Comparison of ENCODE assay signal across 8 cellular contexts in genomic region chr6:96051555-96051954, GRCh38. TPM values are rescaled to one million over a fixed set of nuclear protein-coding genes. Genes with fewer than 3 reads are reported as not detected.
"Had no signal": no experiment of that assay in that cellular context is flagged by ENCODE, and none has a peak within 500 bp of the region (broad histone marks: within the 10 kb centered on the region; RNA-seq: fewer than 3 reads in every experiment).

No MANE protein-coding gene starts in this region.

- ATAC-seq: GM12878 had no signal

- FAIRE-seq: GM12878, GM12891, GM12892, GM18507, GM19239 had no signal

- DNase-seq: GDM1, GF-D8 had no signal

- H3K4me3 ChIP-seq: GM12878 had no signal

RNA-seq across cellular contexts. Expression of gene FUT9, which starts 35.8 kb away (rescaled TPM):
- total RNA-seq: G401, GM12878 had no signal
- polyA plus RNA-seq: GM12878 had no signal
